Comparison of ENCODE assay signal across 8 cellular contexts in genomic region chr3:182794455-182794773, GRCh38. TPM values are rescaled to one million over a fixed set of nuclear protein-coding genes. Genes with fewer than 3 reads are reported as not detected.
A peak's percentile ranks its signal among the peaks of the same experiment; 100 is the strongest.
DNase-seq lines count a peak whose midpoint lies in the region; ATAC-seq and TF ChIP-seq lines count a peak whose summit lies in the region.

No MANE protein-coding gene starts in this region.

- no peaks in the 10 kb centered on the region for H4K20me1 ChIP-seq in GM23338 (replicated peaks; ENCODE audit: insufficient read depth)

- no peaks in the 10 kb centered on the region for H3K36me3 Mint-ChIP-seq in GM23338 (ENCODE audit: low read depth)

- H3K4me1 Mint-ChIP-seq in GM23338, result peaks cover 13% of the 10 kb centered on the region

- peak overlapping the region; percentile 94 for H2AFZ ChIP-seq in GM23338

- H3K9me2 ChIP-seq in GM23338 (ENCODE audit: insufficient read depth), result no peaks in the 10 kb centered on the region

- H3K4me1 ChIP-seq in GM23338 (ENCODE audit: insufficient read depth) (peaks cover 8% of the 10 kb centered on the region), SJSA1 (replicated peaks) (peaks cover 11% of the 10 kb centered on the region), gastrocnemius medialis (peaks cover 20 to 31% of the 10 kb centered on the region in 2 donors)

- H3K36me3 ChIP-seq in GM23338 (ENCODE audit: insufficient read depth) (no peaks in the 10 kb centered on the region), SJSA1 (peaks cover 9% of the 10 kb centered on the region), gastrocnemius medialis (no peaks in the 10 kb centered on the region)

- peaks cover 29% of the 10 kb centered on the region for H3K79me2 ChIP-seq in GM23338 (replicated peaks; ENCODE audit: insufficient read depth)

- TF ChIP-seq CTCF in GM23338 (conservative IDR thresholded peaks at IDR 0.05; ENCODE audit: low read depth in 2 of 2) (no peak), fibroblast of pulmonary artery (IDR thresholded peaks at IDR 0.05; ENCODE audit: low read length, missing control alignments) (no peak), gastrocnemius medialis (IDR thresholded peaks at IDR 0.05 in 4 of 5, conservative IDR thresholded peaks at IDR 0.05 in 1 of 5) (no peak)

- intact Hi-C loops in gastrocnemius medialis (cut with DNase I; ENCODE audit: low total_unique reads), result loop anchor here (5.0 to 10.0 kb wide), 3 partner anchors 183 to 1520 kb away; partner anchors contain the start of genes EIF4G1 and KLHL24

- H3K27me3 Mint-ChIP-seq in GM23338 (ENCODE audit: insufficient read depth, low read depth, poor library complexity), result peaks cover 11% of the 10 kb centered on the region

- peaks cover 17% of the 10 kb centered on the region for H3K27me3 ChIP-seq in GM23338 (ENCODE audit: insufficient read depth)
- peaks cover 4% of the 10 kb centered on the region; the same call in 1 of the 2 replicates for H3K27me3 ChIP-seq in SJSA1 (replicated peaks)
- no peaks in the 10 kb centered on the region for H3K27me3 ChIP-seq in gastrocnemius medialis

- H3K9me3 ChIP-seq in SJSA1 (replicated peaks) (peaks cover 4% of the 10 kb centered on the region; the same call in 1 of the 2 replicates), gastrocnemius medialis (no peaks in the 10 kb centered on the region)

- peak overlapping the region; percentile 91 for H3K4me3 Mint-ChIP-seq in GM23338

- no peak for TF ChIP-seq POLR2A in gastrocnemius medialis (IDR thresholded peaks at IDR 0.05)

- no peak overlapping the region for H3K27ac Mint-ChIP-seq in GM23338

- DNase-seq in GM23338 (ENCODE audit: low spot score) (no peak), SJSA1 (ENCODE audit: low read depth in 1 of 2, low spot score in 2 of 2) (no peak), fibroblast of pulmonary artery (ENCODE audit: low read depth) (no peak), gastrocnemius medialis (no peak)
- no peak for DNase-seq in activated CD8-positive, alpha-beta memory T cell treated with anti-CD3 and anti-CD28 coated beads, Interleukin-2, amount 50 U/mL, for 48 hours
- no peak for DNase-seq in stimulated activated CD4-positive, alpha-beta T cell treated with anti-CD3 and anti-CD28 coated beads, Interleukin-15, amount 100 ng/mL, for 24 hours

- peak overlapping the region; percentile 93 for H3K4me3 ChIP-seq in GM23338
- peak overlapping the region; percentile 99 for H3K4me3 ChIP-seq in SJSA1
- peak overlapping the region; percentile 83 for H3K4me3 ChIP-seq in fibroblast of pulmonary artery (replicated peaks; ENCODE audit: low read depth, low read length)
- H3K4me3 ChIP-seq in gastrocnemius medialis, result peak overlapping the region; percentile 78 to 91 (median 84)

- H3K27ac ChIP-seq in GM23338 (ENCODE audit: low read depth) (no peak overlapping the region), SJSA1 (peak overlapping the region; percentile 78), gastrocnemius medialis (peak overlapping the region; percentile 88 to 95 (median 94))

- peak overlapping the region; percentile 92 for H3K4me2 ChIP-seq in GM23338

- in situ Hi-C loops in gastrocnemius medialis (cut with MboI; ENCODE audit: low sequenced_read_pairs in 4 of 4), result no loop called here

- no peaks in the 10 kb centered on the region for H3K9me3 Mint-ChIP-seq in GM23338

- no peaks in the 10 kb centered on the region for H3F3A ChIP-seq in GM23338 (replicated peaks; ENCODE audit: low read depth)

- ATAC-seq in GM23338 (no peak), gastrocnemius medialis (no peak), HG02642 (IDR thresholded peaks at IDR 0.05; ENCODE audit: poor library complexity, unreplicated experiment) (no peak), HG02798 (IDR thresholded peaks at IDR 0.05; ENCODE audit: poor library complexity, unreplicated experiment) (no peak)

TF ChIP-seq in GM23338, 12 proteins besides CTCF, POLR2A, EP300 and RAD21:
- TF ChIP-seq EZH2 (IDR thresholded peaks at IDR 0.05; ENCODE audit: low read depth, unreplicated experiment) (no peak), JUNB (IDR thresholded peaks at IDR 0.05; ENCODE audit: unreplicated experiment) (no peak), ZNF114 (CRISPR knock-in tag; IDR thresholded peaks at IDR 0.05) (no peak)

RNA-seq across cellular contexts. Expression of gene ATP11B, which starts 1.1 kb away (rescaled TPM):
- 24.7 and 30.6 TPM in 2 replicates for total RNA-seq in GM23338 (2014; rRNA removed; shearing (Covaris generic))
- polyA plus RNA-seq in GM23338 (2016; fragmentation: Nextera tagmentation; extraction: Ambion mirVana), result 5.8 and 6.0 TPM in 2 replicates
- total RNA-seq in SJSA1 (2014; rRNA removed; shearing (Covaris generic)), result 36.7 and 50.8 TPM in 2 replicates
- 10 to 100 TPM; 16.3 to 44.6 (median 23.4) TPM for total RNA-seq in gastrocnemius medialis
